1 cellular context compared by ENCODE assay signal in genomic region chr17:44568311-44568710, GRCh38.
TF ChIP-seq lines count a peak whose summit lies in the region.

No MANE protein-coding gene starts in this region.

TF ChIP-seq in HepG2, 621 proteins besides CTCF, POLR2A, EP300 and RAD21:
- no peak for TF ChIP-seq MYNN (CRISPR knock-in tag; IDR thresholded peaks at IDR 0.05; ENCODE audit: low read depth)
- no peak for TF ChIP-seq ZNF251 (CRISPR knock-in tag; IDR thresholded peaks at IDR 0.05)
- no peak for TF ChIP-seq NR1H2 (CRISPR knock-in tag; IDR thresholded peaks at IDR 0.05; ENCODE audit: borderline replicate concordance, low read depth)
- no peak for TF ChIP-seq ZNF124 (CRISPR knock-in tag; IDR thresholded peaks at IDR 0.05)
- no peak for TF ChIP-seq AGO1 (IDR thresholded peaks at IDR 0.05; ENCODE audit: low read depth, low read length, poor library complexity, severe bottlenecking)
- TF ChIP-seq RERE (CRISPR knock-in tag; IDR thresholded peaks at IDR 0.05; ENCODE audit: low read depth): no peak
- TF ChIP-seq HMG20A (CRISPR knock-in tag; IDR thresholded peaks at IDR 0.05; ENCODE audit: borderline replicate concordance): no peak
- no peak for TF ChIP-seq ARID5B (CRISPR knock-in tag; IDR thresholded peaks at IDR 0.05)
- no peak for TF ChIP-seq MATR3 (CRISPR knock-in tag; IDR thresholded peaks at IDR 0.05)
TF ChIP-seq in HepG2: peak in this region for 0.
